1 cellular context compared by ENCODE assay signal in the genomic region with DNA sequence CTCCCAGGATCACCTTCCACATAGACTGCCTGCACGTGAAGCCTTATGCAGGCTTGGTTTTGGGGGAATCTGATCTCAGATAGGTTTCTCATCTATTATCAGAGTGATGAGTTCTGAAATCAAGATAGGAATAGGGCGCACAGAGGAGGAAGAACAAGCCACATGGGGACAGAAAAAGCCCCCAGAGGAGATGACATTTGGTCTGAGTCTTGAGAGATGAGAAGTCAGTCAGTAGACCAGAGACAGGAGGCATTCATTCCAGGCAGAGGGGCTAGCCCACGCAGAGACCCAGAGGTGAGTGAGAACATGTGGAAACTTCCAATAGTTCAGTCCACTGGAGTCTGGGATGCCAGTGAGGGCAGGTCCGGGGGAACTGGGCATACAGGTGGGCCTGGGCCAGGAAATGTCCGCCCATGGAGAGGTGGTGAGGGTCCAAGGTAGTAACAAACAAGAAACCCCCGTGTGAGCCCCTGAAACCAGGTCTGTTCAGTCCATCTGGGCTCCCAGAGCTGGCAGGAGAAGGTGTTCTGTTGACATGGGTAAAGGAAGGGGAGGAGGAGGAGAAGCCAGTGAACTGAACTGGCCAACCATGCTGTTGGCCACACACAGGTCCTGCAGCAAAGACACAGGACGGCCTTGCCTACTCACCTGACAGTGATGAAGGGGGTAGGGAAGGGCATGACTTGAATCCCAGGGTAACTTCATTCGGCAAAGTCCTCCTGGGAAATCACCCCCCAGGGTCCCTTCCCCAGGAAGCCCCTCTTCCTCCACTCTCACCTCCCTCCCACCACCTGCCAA.
TF ChIP-seq lines count a peak whose summit lies in the region.

No MANE protein-coding gene starts in this region.

TF ChIP-seq in IMR-90, 13 proteins besides CTCF, POLR2A, EP300 and RAD21:
- TF ChIP-seq CHD1 (IDR thresholded peaks at IDR 0.05; ENCODE audit: low read depth, low read length) (no peak), RFX5 (IDR thresholded peaks at IDR 0.05; ENCODE audit: low read depth, low read length) (no peak), SMC3 (IDR thresholded peaks at IDR 0.05; ENCODE audit: low read depth, low read length) (no peak), MAFK (IDR thresholded peaks at IDR 0.05; ENCODE audit: low read depth, low read length) (no peak), RCOR1 (IDR thresholded peaks at IDR 0.05; ENCODE audit: insufficient replicate concordance, low read length) (no peak), MXI1 (IDR thresholded peaks at IDR 0.05; ENCODE audit: borderline replicate concordance, low read depth, low read length) (no peak)
- TF ChIP-seq, protein P1, sequence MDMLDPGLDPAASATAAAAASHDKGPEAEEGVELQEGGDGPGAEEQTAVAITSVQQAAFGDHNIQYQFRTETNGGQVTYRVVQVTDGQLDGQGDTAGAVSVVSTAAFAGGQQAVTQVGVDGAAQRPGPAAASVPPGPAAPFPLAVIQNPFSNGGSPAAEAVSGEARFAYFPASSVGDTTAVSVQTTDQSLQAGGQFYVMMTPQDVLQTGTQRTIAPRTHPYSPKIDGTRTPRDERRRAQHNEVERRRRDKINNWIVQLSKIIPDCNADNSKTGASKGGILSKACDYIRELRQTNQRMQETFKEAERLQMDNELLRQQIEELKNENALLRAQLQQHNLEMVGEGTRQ (IDR thresholded peaks at IDR 0.05; ENCODE audit: low read depth, low read length), result no peak
